ENCODE assay signal across 9 cellular contexts in the genomic region with DNA sequence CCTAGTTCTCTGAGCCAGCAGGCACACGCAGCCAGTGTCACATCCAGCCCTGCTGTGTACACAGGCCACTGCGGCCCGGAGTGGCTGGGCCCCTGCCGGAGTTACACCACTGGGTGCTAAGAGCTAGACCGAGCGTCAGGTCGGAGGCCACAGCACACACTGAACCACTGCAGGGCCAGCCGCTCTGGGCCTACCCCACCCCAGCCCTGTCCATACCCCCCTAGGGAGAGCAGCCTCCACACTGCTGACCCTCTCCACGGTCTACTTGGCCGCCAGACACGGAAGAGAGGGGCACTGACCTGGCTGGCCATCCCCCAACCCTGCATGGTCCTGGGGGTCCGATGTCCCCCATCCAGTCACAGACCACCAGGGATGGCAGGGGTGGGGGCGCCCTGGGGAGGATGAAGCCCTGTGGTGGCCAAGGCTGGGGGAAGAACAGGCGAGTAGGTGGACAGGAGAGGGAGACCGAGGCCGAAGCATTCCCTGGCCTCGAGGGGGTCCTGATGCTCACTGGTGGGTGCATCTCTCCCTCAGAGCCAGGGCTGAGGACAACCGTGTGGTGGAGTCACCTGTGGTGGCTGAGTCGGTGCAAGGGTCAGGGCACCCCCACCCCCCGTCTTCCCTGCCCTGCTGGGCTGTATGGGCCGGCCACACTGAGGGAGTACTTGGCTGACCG. TPM values are rescaled to one million over a fixed set of nuclear protein-coding genes. Genes with fewer than 3 reads are reported as not detected.
A peak's percentile ranks its signal among the peaks of the same experiment; 100 is the strongest.
DNase-seq lines count a peak whose midpoint lies in the region; ATAC-seq, FAIRE-seq and TF ChIP-seq lines count a peak whose summit lies in the region.
"Had no signal": no experiment of that assay in that cellular context is flagged by ENCODE, and none has a peak within 500 bp of the region (broad histone marks: within the 10 kb centered on the region; RNA-seq: fewer than 3 reads in every experiment).

No MANE protein-coding gene starts in this region.

- dilution Hi-C loops in mammary epithelial cell (cut with HindIII; ENCODE audit: low sequenced_read_pairs): no loop called here

- DNase-seq in Right ventricle myocardium inferior (ENCODE audit: missing footprints): peak; percentile 72
- DNase-seq in cardiac septum (ENCODE audit: low spot score): no peak
- DNase-seq in mammary epithelial cell: no peak
- no peak for DNase-seq in mesenchymal stem cell
- no peak for DNase-seq in urothelium cell line (ENCODE audit: low spot score)
- DNase-seq in AG20443 (ENCODE audit: low spot score): no peak
- DNase-seq in EL: no peak

- ATAC-seq in Right ventricle myocardium inferior: no peak
- ATAC-seq in HG03460 (IDR thresholded peaks at IDR 0.05; ENCODE audit: unreplicated experiment): no peak

- H2BK15ac ChIP-seq in mesenchymal stem cell (ENCODE audit: low read depth, poor library complexity, severe bottlenecking): no peak overlapping the region

- no peaks in the 10 kb centered on the region for H3K9me3 ChIP-seq in mammary epithelial cell (replicated peaks; ENCODE audit: insufficient read depth, low read length)
- H3K9me3 ChIP-seq in mesenchymal stem cell (ENCODE audit: control insufficient read depth, low read length): no peaks in the 10 kb centered on the region

- H4K20me1 ChIP-seq in mammary epithelial cell (ENCODE audit: insufficient read depth, low read length): no peaks in the 10 kb centered on the region

- CTCF ChIA-PET in mammary epithelial cell (lab: Charles Lee; ENCODE audit: low non-redundant PET): no interaction called here

- H3K27ac ChIP-seq in mammary epithelial cell (ENCODE audit: insufficient read depth, low read depth, low read length): no peak overlapping the region
- no peak overlapping the region for H3K27ac ChIP-seq in mesenchymal stem cell (ENCODE audit: low read length, poor library complexity, severe bottlenecking)

- H3K4me1 ChIP-seq in mammary epithelial cell (ENCODE audit: insufficient read depth, low read length) (peaks cover 13% of the 10 kb centered on the region), mesenchymal stem cell (ENCODE audit: control insufficient read depth, insufficient read depth, low read depth, low read length) (peaks cover 28% of the 10 kb centered on the region)

- no peak overlapping the region for H2AK5ac ChIP-seq in mesenchymal stem cell (ENCODE audit: low read length, severe bottlenecking)

- H3K4me3 ChIP-seq in mammary epithelial cell (replicated peaks in 1 of 3; ENCODE audit: insufficient read depth in 1 of 3, low read depth in 2 of 3, low read length in 3 of 3): peak overlapping the region; percentile 51 to 56 (median 52)
- peak overlapping the region; percentile 66 to 74 for H3K4me3 ChIP-seq in mesenchymal stem cell (ENCODE audit: insufficient read depth in 1 of 2, low read depth in 1 of 2, low read length in 2 of 2)

- 93% methylated on average over 12 of the region's 22 CpGs for WGBS in mammary epithelial cell (ENCODE audit: low coverage, missing lambda C conversion rate)
- 94% methylated on average over 20 of the region's 22 CpGs for WGBS in mesenchymal stem cell

- no peaks in the 10 kb centered on the region for H3K36me3 ChIP-seq in mammary epithelial cell (ENCODE audit: insufficient read depth, low read length)
- peaks cover 0 to 28% of the 10 kb centered on the region in 2 experiments for H3K36me3 ChIP-seq in mesenchymal stem cell (ENCODE audit: control insufficient read depth in 1 of 2, insufficient read depth in 2 of 2, low read depth in 1 of 2, low read length in 2 of 2)

- intact Hi-C loops in Right ventricle myocardium inferior (cut with DNase I) (no loop called here), cardiac septum (cut with DNase I) (no loop called here), mammary epithelial cell (cut with micrococcal nuclease) (no loop called here)

- no peaks in the 10 kb centered on the region for H3K79me2 ChIP-seq in mammary epithelial cell (ENCODE audit: insufficient read depth, low read length)

- peak overlapping the region in 1 of 2 experiments; percentile 79 for H3K23ac ChIP-seq in mesenchymal stem cell (ENCODE audit: low read length in 2 of 2)

- H2BK12ac ChIP-seq in mesenchymal stem cell (ENCODE audit: low read length in 2 of 2): peak overlapping the region in 1 of 2 experiments; percentile 23

- H2AFZ ChIP-seq in mammary epithelial cell (ENCODE audit: low read depth, low read length): no peak overlapping the region
- no peak overlapping the region for H2AFZ ChIP-seq in mesenchymal stem cell (ENCODE audit: low read depth, low read length)

- in situ Hi-C loops in mammary epithelial cell (cut with MboI; ENCODE audit: low sequenced_read_pairs in 2 of 2): no loop called here

- H3K4me2 ChIP-seq in mammary epithelial cell (ENCODE audit: insufficient read depth, low read depth, low read length) (peak overlapping the region; percentile 98), mesenchymal stem cell (ENCODE audit: low read length, poor library complexity, severe bottlenecking) (peak overlapping the region; percentile 74)

- TF ChIP-seq CTCF in mammary epithelial cell (conservative IDR thresholded peaks at IDR 0.05 in 1 of 2, IDR thresholded peaks at IDR 0.05 in 1 of 2; ENCODE audit: extremely low read depth in 1 of 2, insufficient read depth in 1 of 2, low read depth in 1 of 2, low read length in 2 of 2): no peak

- peak overlapping the region in 1 of 2 experiments; percentile 19 for H3K14ac ChIP-seq in mesenchymal stem cell (ENCODE audit: low read length in 2 of 2)

- BruUV-seq in mammary epithelial cell (replicated peaks; lab: Mats Ljungman, UMichigan): no TSS peak

- H4K91ac ChIP-seq in mesenchymal stem cell (ENCODE audit: low read length): peak overlapping the region; percentile 64

- peak overlapping the region; percentile 61 for H4K8ac ChIP-seq in mesenchymal stem cell (ENCODE audit: low read length)

- H2BK5ac ChIP-seq in mesenchymal stem cell (ENCODE audit: low read depth, low read length, poor library complexity, severe bottlenecking): no peak overlapping the region

- H3K27me3 ChIP-seq in mammary epithelial cell (ENCODE audit: insufficient read depth, low read length) (peaks cover 10% of the 10 kb centered on the region), mesenchymal stem cell (ENCODE audit: control insufficient read depth in 1 of 2, insufficient read depth in 1 of 2, low read length in 2 of 2) (peaks cover 17 to 26% of the 10 kb centered on the region in 2 experiments)

- no peak overlapping the region for H3K9ac ChIP-seq in mammary epithelial cell (ENCODE audit: insufficient read depth, low read length)
- H3K9ac ChIP-seq in mesenchymal stem cell (ENCODE audit: low read length): peak overlapping the region; percentile 49

- peak overlapping the region in 1 of 2 experiments; percentile 60 for H3K4ac ChIP-seq in mesenchymal stem cell (ENCODE audit: low read depth in 1 of 2, low read length in 2 of 2)

- H3K18ac ChIP-seq in mesenchymal stem cell (ENCODE audit: low read depth in 1 of 2, low read length in 2 of 2): peak overlapping the region in 1 of 2 experiments; percentile 67

- peaks cover 6% of the 10 kb centered on the region for H3K79me1 ChIP-seq in mesenchymal stem cell (replicated peaks; ENCODE audit: low read length, poor library complexity, severe bottlenecking)

- no peak overlapping the region for H2BK120ac ChIP-seq in mesenchymal stem cell (ENCODE audit: low read depth, low read length)

- FAIRE-seq in urothelium cell line (lab: Jason Lieb, UNC): peak; percentile 85
- FAIRE-seq: colon had no signal

RNA-seq across cellular contexts. Expression of gene ZC3H18, which starts 34.9 kb away (rescaled TPM):
- 23.9 TPM for total RNA-seq in Right ventricle myocardium inferior
- total RNA-seq in cardiac septum: 20.6 TPM
- 10 to 100 TPM in 1 of 2 donors, 1 to 10 TPM in 1; 9.0 to 48.2 TPM for total RNA-seq in mammary epithelial cell
- 17.2 TPM for polyA plus RNA-seq in mammary epithelial cell
- 41.2 TPM for polyA minus RNA-seq in mammary epithelial cell
- polyA plus RNA-seq in mesenchymal stem cell (2013, experiment 1 of 2): 20.8 TPM
- polyA plus RNA-seq in mesenchymal stem cell (2013, experiment 2 of 2): 19.8 TPM
